1 cellular context compared by ENCODE assay signal in genomic region chr11:118202599-118203422, GRCh38.
TF ChIP-seq lines count a peak whose summit lies in the region.

No MANE protein-coding gene starts in this region.

TF ChIP-seq in HepG2, 621 proteins besides CTCF, POLR2A, EP300 and RAD21 (continued from another document and continues in another):
- TF ChIP-seq ZNF281 (CRISPR knock-in tag; IDR thresholded peaks at IDR 0.05; ENCODE audit: borderline replicate concordance) (peak; percentile 89; the same call in 1 of the 2 replicates), ONECUT2 (CRISPR knock-in tag; IDR thresholded peaks at IDR 0.05) (no peak), ZIK1 (CRISPR knock-in tag; IDR thresholded peaks at IDR 0.05; ENCODE audit: borderline replicate concordance, low read depth) (no peak), ZNF773 (CRISPR knock-in tag; IDR thresholded peaks at IDR 0.05; ENCODE audit: borderline replicate concordance) (no peak), FOXP1 (IDR thresholded peaks at IDR 0.05) (0 out of 2 replicates have a peak, but pooled peaks have one; percentile 29), FOXP1 (CRISPR knock-in tag; IDR thresholded peaks at IDR 0.05) (peak; percentile 67), ARNTL (CRISPR knock-in tag; IDR thresholded peaks at IDR 0.05) (peak; percentile 69; the same call in 1 of the 2 replicates), SP140L (CRISPR knock-in tag; IDR thresholded peaks at IDR 0.05; ENCODE audit: borderline replicate concordance) (0 out of 2 replicates have a peak, but pooled peaks have one; percentile 33), ZNF772 (CRISPR knock-in tag; IDR thresholded peaks at IDR 0.05) (peak; percentile 24; the same call in 1 of the 2 replicates), BRD4 (CRISPR knock-in tag; IDR thresholded peaks at IDR 0.05) (peak; percentile 50), ZNF556 (CRISPR knock-in tag; IDR thresholded peaks at IDR 0.05; ENCODE audit: borderline replicate concordance) (peak; percentile 89; the same call in 1 of the 2 replicates), TBL1XR1 (IDR thresholded peaks at IDR 0.05; ENCODE audit: borderline replicate concordance, low read length, partially characterized antibody) (peak; percentile 63), ISL2 (CRISPR knock-in tag; IDR thresholded peaks at IDR 0.05) (peak; percentile 80), ZBTB38 (CRISPR knock-in tag; IDR thresholded peaks at IDR 0.05) (peak; percentile 76; the same call in 1 of the 2 replicates), ATF6 (CRISPR knock-in tag; conservative IDR thresholded peaks at IDR 0.05) (no peak), ZBTB40 (IDR thresholded peaks at IDR 0.05) (no peak), ZBTB40 (CRISPR knock-in tag; IDR thresholded peaks at IDR 0.05) (peak; percentile 45; the same call in 1 of the 2 replicates), TAF1 (CRISPR knock-in tag; IDR thresholded peaks at IDR 0.05) (peak; percentile 54; the same call in 1 of the 2 replicates), ZNF672 (CRISPR knock-in tag; IDR thresholded peaks at IDR 0.05) (no peak), CREB1 (IDR thresholded peaks at IDR 0.05) (no peak), CREB1 (CRISPR knock-in tag; IDR thresholded peaks at IDR 0.05) (no peak), AHR (CRISPR knock-in tag; IDR thresholded peaks at IDR 0.05) (no peak), ADNP (CRISPR knock-in tag; IDR thresholded peaks at IDR 0.05) (no peak), MED1 (CRISPR knock-in tag; IDR thresholded peaks at IDR 0.05) (peak; percentile 97), ZNF790 (CRISPR knock-in tag; IDR thresholded peaks at IDR 0.05; ENCODE audit: borderline replicate concordance) (no peak), ZNF788 (CRISPR knock-in tag; IDR thresholded peaks at IDR 0.05; ENCODE audit: borderline replicate concordance) (peak; percentile 78), ZNF317 (CRISPR knock-in tag; IDR thresholded peaks at IDR 0.05) (no peak), KLF12 (CRISPR knock-in tag; IDR thresholded peaks at IDR 0.05; ENCODE audit: borderline replicate concordance) (no peak), THAP11 (CRISPR knock-in tag; IDR thresholded peaks at IDR 0.05) (peak; percentile 45; the same call in 1 of the 2 replicates), ZNF441 (CRISPR knock-in tag; IDR thresholded peaks at IDR 0.05; ENCODE audit: borderline replicate concordance) (0 out of 2 replicates have a peak, but pooled peaks have one; percentile 23), ERF (CRISPR knock-in tag; IDR thresholded peaks at IDR 0.05) (peak; percentile 92), AGO2 (optimal IDR thresholded peaks at IDR 0.05; ENCODE audit: low read depth, low read length) (no peak)
- TF ChIP-seq, protein P1, sequence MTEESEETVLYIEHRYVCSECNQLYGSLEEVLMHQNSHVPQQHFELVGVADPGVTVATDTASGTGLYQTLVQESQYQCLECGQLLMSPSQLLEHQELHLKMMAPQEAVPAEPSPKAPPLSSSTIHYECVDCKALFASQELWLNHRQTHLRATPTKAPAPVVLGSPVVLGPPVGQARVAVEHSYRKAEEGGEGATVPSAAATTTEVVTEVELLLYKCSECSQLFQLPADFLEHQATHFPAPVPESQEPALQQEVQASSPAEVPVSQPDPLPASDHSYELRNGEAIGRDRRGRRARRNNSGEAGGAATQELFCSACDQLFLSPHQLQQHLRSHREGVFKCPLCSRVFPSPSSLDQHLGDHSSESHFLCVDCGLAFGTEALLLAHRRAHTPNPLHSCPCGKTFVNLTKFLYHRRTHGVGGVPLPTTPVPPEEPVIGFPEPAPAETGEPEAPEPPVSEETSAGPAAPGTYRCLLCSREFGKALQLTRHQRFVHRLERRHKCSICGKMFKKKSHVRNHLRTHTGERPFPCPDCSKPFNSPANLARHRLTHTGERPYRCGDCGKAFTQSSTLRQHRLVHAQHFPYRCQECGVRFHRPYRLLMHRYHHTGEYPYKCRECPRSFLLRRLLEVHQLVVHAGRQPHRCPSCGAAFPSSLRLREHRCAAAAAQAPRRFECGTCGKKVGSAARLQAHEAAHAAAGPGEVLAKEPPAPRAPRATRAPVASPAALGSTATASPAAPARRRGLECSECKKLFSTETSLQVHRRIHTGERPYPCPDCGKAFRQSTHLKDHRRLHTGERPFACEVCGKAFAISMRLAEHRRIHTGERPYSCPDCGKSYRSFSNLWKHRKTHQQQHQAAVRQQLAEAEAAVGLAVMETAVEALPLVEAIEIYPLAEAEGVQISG (CRISPR knock-in tag; IDR thresholded peaks at IDR 0.05) = peak; percentile 42; the same call in 1 of the 2 replicates
- TF ChIP-seq, protein P2, sequence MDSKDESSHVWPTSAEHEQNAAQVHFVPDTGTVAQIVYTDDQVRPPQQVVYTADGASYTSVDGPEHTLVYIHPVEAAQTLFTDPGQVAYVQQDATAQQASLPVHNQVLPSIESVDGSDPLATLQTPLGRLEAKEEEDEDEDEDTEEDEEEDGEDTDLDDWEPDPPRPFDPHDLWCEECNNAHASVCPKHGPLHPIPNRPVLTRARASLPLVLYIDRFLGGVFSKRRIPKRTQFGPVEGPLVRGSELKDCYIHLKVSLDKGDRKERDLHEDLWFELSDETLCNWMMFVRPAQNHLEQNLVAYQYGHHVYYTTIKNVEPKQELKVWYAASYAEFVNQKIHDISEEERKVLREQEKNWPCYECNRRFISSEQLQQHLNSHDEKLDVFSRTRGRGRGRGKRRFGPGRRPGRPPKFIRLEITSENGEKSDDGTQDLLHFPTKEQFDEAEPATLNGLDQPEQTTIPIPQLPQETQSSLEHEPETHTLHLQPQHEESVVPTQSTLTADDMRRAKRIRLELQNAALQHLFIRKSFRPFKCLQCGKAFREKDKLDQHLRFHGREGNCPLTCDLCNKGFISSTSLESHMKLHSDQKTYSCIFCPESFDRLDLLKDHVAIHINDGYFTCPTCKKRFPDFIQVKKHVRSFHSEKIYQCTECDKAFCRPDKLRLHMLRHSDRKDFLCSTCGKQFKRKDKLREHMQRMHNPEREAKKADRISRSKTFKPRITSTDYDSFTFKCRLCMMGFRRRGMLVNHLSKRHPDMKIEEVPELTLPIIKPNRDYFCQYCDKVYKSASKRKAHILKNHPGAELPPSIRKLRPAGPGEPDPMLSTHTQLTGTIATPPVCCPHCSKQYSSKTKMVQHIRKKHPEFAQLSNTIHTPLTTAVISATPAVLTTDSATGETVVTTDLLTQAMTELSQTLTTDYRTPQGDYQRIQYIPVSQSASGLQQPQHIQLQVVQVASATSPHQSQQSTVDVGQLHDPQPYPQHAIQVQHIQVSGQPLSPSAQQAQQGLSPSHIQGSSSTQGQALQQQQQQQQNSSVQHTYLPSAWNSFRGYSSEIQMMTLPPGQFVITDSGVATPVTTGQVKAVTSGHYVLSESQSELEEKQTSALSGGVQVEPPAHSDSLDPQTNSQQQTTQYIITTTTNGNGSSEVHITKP (CRISPR knock-in tag; IDR thresholded peaks at IDR 0.05; ENCODE audit: low read depth) = 0 out of 2 replicates have a peak, but pooled peaks have one; percentile 55
- TF ChIP-seq, protein P3, sequence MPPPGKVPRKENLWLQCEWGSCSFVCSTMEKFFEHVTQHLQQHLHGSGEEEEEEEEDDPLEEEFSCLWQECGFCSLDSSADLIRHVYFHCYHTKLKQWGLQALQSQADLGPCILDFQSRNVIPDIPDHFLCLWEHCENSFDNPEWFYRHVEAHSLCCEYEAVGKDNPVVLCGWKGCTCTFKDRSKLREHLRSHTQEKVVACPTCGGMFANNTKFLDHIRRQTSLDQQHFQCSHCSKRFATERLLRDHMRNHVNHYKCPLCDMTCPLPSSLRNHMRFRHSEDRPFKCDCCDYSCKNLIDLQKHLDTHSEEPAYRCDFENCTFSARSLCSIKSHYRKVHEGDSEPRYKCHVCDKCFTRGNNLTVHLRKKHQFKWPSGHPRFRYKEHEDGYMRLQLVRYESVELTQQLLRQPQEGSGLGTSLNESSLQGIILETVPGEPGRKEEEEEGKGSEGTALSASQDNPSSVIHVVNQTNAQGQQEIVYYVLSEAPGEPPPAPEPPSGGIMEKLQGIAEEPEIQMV (CRISPR knock-in tag; IDR thresholded peaks at IDR 0.05; ENCODE audit: low read depth) = peak; percentile 74; the same call in 1 of the 2 replicates
- TF ChIP-seq, protein P4, sequence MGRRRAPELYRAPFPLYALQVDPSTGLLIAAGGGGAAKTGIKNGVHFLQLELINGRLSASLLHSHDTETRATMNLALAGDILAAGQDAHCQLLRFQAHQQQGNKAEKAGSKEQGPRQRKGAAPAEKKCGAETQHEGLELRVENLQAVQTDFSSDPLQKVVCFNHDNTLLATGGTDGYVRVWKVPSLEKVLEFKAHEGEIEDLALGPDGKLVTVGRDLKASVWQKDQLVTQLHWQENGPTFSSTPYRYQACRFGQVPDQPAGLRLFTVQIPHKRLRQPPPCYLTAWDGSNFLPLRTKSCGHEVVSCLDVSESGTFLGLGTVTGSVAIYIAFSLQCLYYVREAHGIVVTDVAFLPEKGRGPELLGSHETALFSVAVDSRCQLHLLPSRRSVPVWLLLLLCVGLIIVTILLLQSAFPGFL (CRISPR knock-in tag; IDR thresholded peaks at IDR 0.05) = no peak
